2 cellular contexts compared by ENCODE assay signal in genomic region chr17:78318843-78319242, GRCh38.
TF ChIP-seq lines count a peak whose summit lies in the region.

No MANE protein-coding gene starts in this region.

TF ChIP-seq in A549, 52 proteins besides CTCF, POLR2A, EP300 and RAD21:
- TF ChIP-seq RCOR1 (IDR thresholded peaks at IDR 0.05; ENCODE audit: low read depth, low read length) (no peak), E2F6 (IDR thresholded peaks at IDR 0.05; ENCODE audit: borderline replicate concordance, low read depth) (no peak), HES2 (IDR thresholded peaks at IDR 0.05) (no peak), KDM1A (IDR thresholded peaks at IDR 0.05; ENCODE audit: low read depth) (no peak), CBX2 (IDR thresholded peaks at IDR 0.05; ENCODE audit: borderline replicate concordance, low read depth) (no peak), CHD2 (IDR thresholded peaks at IDR 0.05; ENCODE audit: low read length, partially characterized antibody) (no peak), GATA3 (IDR thresholded peaks at IDR 0.05; ENCODE audit: borderline replicate concordance) (no peak), ATOH8 (CRISPR knock-in tag; IDR thresholded peaks at IDR 0.05; ENCODE audit: low read depth) (no peak), JUNB (IDR thresholded peaks at IDR 0.05) (no peak), ZFP36 (IDR thresholded peaks at IDR 0.05; ENCODE audit: borderline replicate concordance, partially characterized antibody) (no peak), EHF (CRISPR knock-in tag; IDR thresholded peaks at IDR 0.05) (no peak), USF2 (IDR thresholded peaks at IDR 0.05) (no peak), FOSB (CRISPR knock-in tag; IDR thresholded peaks at IDR 0.05) (no peak), ZC3H11A (IDR thresholded peaks at IDR 0.05) (no peak), MAZ (IDR thresholded peaks at IDR 0.05; ENCODE audit: borderline replicate concordance, low read depth, low read length) (no peak), NFE2L2 (conservative IDR thresholded peaks at IDR 0.05; ENCODE audit: low read length) (no peak), FOSL2 (IDR thresholded peaks at IDR 0.05) (no peak), FOSL2 (CRISPR knock-in tag; IDR thresholded peaks at IDR 0.05) (no peak), CEBPB (IDR thresholded peaks at IDR 0.05) (no peak), TFCP2L1 (CRISPR knock-in tag; IDR thresholded peaks at IDR 0.05) (no peak)

TF ChIP-seq in IMR-90, 13 proteins besides CTCF, POLR2A, EP300 and RAD21:
- TF ChIP-seq CEBPB (IDR thresholded peaks at IDR 0.05; ENCODE audit: low read depth, low read length) (no peak), USF2 (IDR thresholded peaks at IDR 0.05; ENCODE audit: low read depth, low read length) (no peak), MXI1 (IDR thresholded peaks at IDR 0.05; ENCODE audit: borderline replicate concordance, low read depth, low read length) (no peak), MAZ (IDR thresholded peaks at IDR 0.05; ENCODE audit: borderline replicate concordance, low read depth, low read length) (no peak), FOS (IDR thresholded peaks at IDR 0.05; ENCODE audit: low read depth, low read length) (no peak), BHLHE40 (IDR thresholded peaks at IDR 0.05; ENCODE audit: low read depth, low read length) (no peak), RCOR1 (IDR thresholded peaks at IDR 0.05; ENCODE audit: insufficient replicate concordance, low read length) (no peak), NFE2L2 (IDR thresholded peaks at IDR 0.05; ENCODE audit: low read depth, low read length) (no peak), MAFK (IDR thresholded peaks at IDR 0.05; ENCODE audit: low read depth, low read length) (no peak), ELK1 (IDR thresholded peaks at IDR 0.05; ENCODE audit: borderline replicate concordance, low read depth, low read length) (no peak), RFX5 (IDR thresholded peaks at IDR 0.05; ENCODE audit: low read depth, low read length) (no peak), CHD1 (IDR thresholded peaks at IDR 0.05; ENCODE audit: low read depth, low read length) (no peak), SMC3 (IDR thresholded peaks at IDR 0.05; ENCODE audit: low read depth, low read length) (no peak)
TF ChIP-seq in IMR-90: peak in this region for 0.
